Comparison of ENCODE assay signal across 8 cellular contexts in genomic region chr6:127266178-127266891, GRCh38. TPM values are rescaled to one million over a fixed set of nuclear protein-coding genes. Genes with fewer than 3 reads are reported as not detected.
A peak's percentile ranks its signal among the peaks of the same experiment; 100 is the strongest.
DNase-seq lines count a peak whose midpoint lies in the region; ATAC-seq and TF ChIP-seq lines count a peak whose summit lies in the region.

RNF146 (plus strand) TSS chr6:127266864; CDS start chr6:127280339, 13,475 bp downstream.

- peaks cover 3% of the 10 kb centered on the region; the same call in 1 of the 2 replicates for H3K27me3 Mint-ChIP-seq in HFFc6 (ENCODE audit: insufficient read depth)
- H3K27me3 Mint-ChIP-seq in activated naive CD8-positive, alpha-beta T cell: no peaks in the 10 kb centered on the region
- H3K27me3 Mint-ChIP-seq in osteocyte (ENCODE audit: unreplicated experiment): no peaks in the 10 kb centered on the region

- H3K4me1 Mint-ChIP-seq in HFFc6 (ENCODE audit: low read depth) (peaks cover 32% of the 10 kb centered on the region), osteocyte (ENCODE audit: unreplicated experiment) (peaks cover 40% of the 10 kb centered on the region)
- H3K4me1 Mint-ChIP-seq in activated naive CD8-positive, alpha-beta T cell (ENCODE audit: low read depth): peaks cover 42% of the 10 kb centered on the region

- DNase-seq in GM06990 (ENCODE audit: extremely low read depth, insufficient read length) (peak; percentile 90), HFFc6 (peak; percentile 69), MV-4-11 (lab: John Stamatoyannopoulos, UW) (peak; percentile 87), Right ventricle myocardium inferior (ENCODE audit: missing footprints) (peak; percentile 92), osteocyte (ENCODE audit: extremely low spot score, unreplicated experiment) (peak; percentile 93), thoracic aorta (ENCODE audit: low spot score) (peak; percentile 13)

- H3K27ac Mint-ChIP-seq in HFFc6: peak within 1 kb of the TSS; percentile 97
- H3K27ac Mint-ChIP-seq in activated naive CD8-positive, alpha-beta T cell: peak within 1 kb of the TSS; percentile 99
- peak within 1 kb of the TSS; percentile 99 for H3K27ac Mint-ChIP-seq in osteocyte (ENCODE audit: unreplicated experiment)

- TF ChIP-seq CTCF in GM06990 (IDR thresholded peaks at IDR 0.05; ENCODE audit: insufficient read depth, low read length, poor library complexity, severe bottlenecking): peak; percentile 82
- TF ChIP-seq CTCF in HFFc6 (IDR thresholded peaks at IDR 0.05): peak; percentile 81
- TF ChIP-seq CTCF in osteocyte (IDR thresholded peaks at IDR 0.05): peak; percentile 84
- TF ChIP-seq CTCF in thoracic aorta (IDR thresholded peaks at IDR 0.05): peak; percentile 69

- H3K4me3 ChIP-seq in GM06990 (replicated peaks; ENCODE audit: low read depth, low read length): peak within 1 kb of the TSS; percentile 94
- H3K4me3 ChIP-seq in thoracic aorta: peak within 1 kb of the TSS; percentile 86

- intact Hi-C loops in Right ventricle myocardium inferior (cut with DNase I): loop anchor here (5.0 kb wide), 1 partner anchor 79 kb away; no protein-coding TSS in a partner anchor

- H3K36me3 Mint-ChIP-seq in HFFc6 (ENCODE audit: low read depth) (peaks cover 16% of the 10 kb centered on the region), osteocyte (ENCODE audit: unreplicated experiment) (peaks cover 5% of the 10 kb centered on the region)
- peaks cover 3% of the 10 kb centered on the region for H3K36me3 Mint-ChIP-seq in activated naive CD8-positive, alpha-beta T cell

- ATAC-seq in SK-N-SH treated with all-trans-retinoic acid at 6 μM for 48 hours: peak; percentile 88
- peak; percentile 96 for ATAC-seq in Right ventricle myocardium inferior
- peak; percentile 91 for ATAC-seq in thoracic aorta (ENCODE audit: insufficient number of reproducible peaks, low FRiP score, low read depth)

- H3K4me3 Mint-ChIP-seq in HFFc6 (peak within 1 kb of the TSS; percentile 99), osteocyte (ENCODE audit: unreplicated experiment) (peak within 1 kb of the TSS; percentile 99)
- H3K4me3 Mint-ChIP-seq in activated naive CD8-positive, alpha-beta T cell: peak within 1 kb of the TSS; percentile 99

- H3K27me3 ChIP-seq in GM06990 (replicated peaks; ENCODE audit: control insufficient read depth, insufficient read depth, low read length) (no peaks in the 10 kb centered on the region), thoracic aorta (replicated peaks; ENCODE audit: insufficient read depth) (no peaks in the 10 kb centered on the region)

- H3K9me3 Mint-ChIP-seq in HFFc6 (no peaks in the 10 kb centered on the region), osteocyte (ENCODE audit: unreplicated experiment) (no peaks in the 10 kb centered on the region)
- H3K9me3 Mint-ChIP-seq in activated naive CD8-positive, alpha-beta T cell (ENCODE audit: low read depth): no peaks in the 10 kb centered on the region

- H3K9me3 ChIP-seq in thoracic aorta: no peaks in the 10 kb centered on the region

- no peaks in the 10 kb centered on the region for H3K36me3 ChIP-seq in GM06990 (ENCODE audit: control insufficient read depth, insufficient read depth, low read length)
- no peaks in the 10 kb centered on the region for H3K36me3 ChIP-seq in thoracic aorta

- H3K4me1 ChIP-seq in thoracic aorta (ENCODE audit: control insufficient read depth in 1 of 2, low read depth in 2 of 2): peaks cover 14 to 20% of the 10 kb centered on the region in 2 donors

- H3K27ac ChIP-seq in thoracic aorta: peak within 1 kb of the TSS; percentile 98 to 99

TF ChIP-seq in SK-N-SH treated with all-trans-retinoic acid at 6 μM for 48 hours, 23 proteins besides CTCF, POLR2A, EP300 and RAD21:
- TF ChIP-seq ISL1 (CRISPR knock-in tag; IDR thresholded peaks at IDR 0.05) (no peak), POU6F1 (CRISPR knock-in tag; IDR thresholded peaks at IDR 0.05; ENCODE audit: borderline replicate concordance, low read depth) (no peak), OSR1 (CRISPR knock-in tag; IDR thresholded peaks at IDR 0.05) (no peak), ARNTL (CRISPR knock-in tag; IDR thresholded peaks at IDR 0.05; ENCODE audit: borderline replicate concordance, low read depth) (no peak), PATZ1 (CRISPR knock-in tag; IDR thresholded peaks at IDR 0.05; ENCODE audit: borderline replicate concordance) (no peak), GLIS3 (CRISPR knock-in tag; IDR thresholded peaks at IDR 0.05) (no peak), BACH2 (CRISPR knock-in tag; IDR thresholded peaks at IDR 0.05; ENCODE audit: borderline replicate concordance) (no peak), ZNF565 (CRISPR knock-in tag; conservative IDR thresholded peaks at IDR 0.05; ENCODE audit: low read depth) (no peak), CSRNP3 (CRISPR knock-in tag; IDR thresholded peaks at IDR 0.05) (no peak), ESRRG (CRISPR knock-in tag; IDR thresholded peaks at IDR 0.05) (no peak), CREB5 (CRISPR knock-in tag; IDR thresholded peaks at IDR 0.05; ENCODE audit: low read depth) (no peak), ZFP30 (CRISPR knock-in tag; IDR thresholded peaks at IDR 0.05) (no peak), ZNF8 (CRISPR knock-in tag; IDR thresholded peaks at IDR 0.05) (no peak), CSDC2 (CRISPR knock-in tag; IDR thresholded peaks at IDR 0.05) (no peak), ZC3H10 (CRISPR knock-in tag; IDR thresholded peaks at IDR 0.05) (no peak), SNAI2 (CRISPR knock-in tag; IDR thresholded peaks at IDR 0.05) (no peak), TCF4 (CRISPR knock-in tag; IDR thresholded peaks at IDR 0.05; ENCODE audit: borderline replicate concordance) (no peak), ZNF70 (CRISPR knock-in tag; IDR thresholded peaks at IDR 0.05) (no peak)

RNA-seq across cellular contexts. Expression of gene RNF146, which starts in this region (rescaled TPM):
- total RNA-seq in HFFc6 (2021; fragmentation: NEBNext Ultra II Directional; extraction: Animal tissue kit (Norgen Biotek cat#: 25700)): 10 to 100 TPM; 22.6 to 26.4 (median 24.4) TPM
- total RNA-seq in Right ventricle myocardium inferior (41.0 TPM), osteocyte (53.9 and 58.4 TPM in 2 replicates), thoracic aorta (10 to 100 TPM; 37.6 to 79.6 TPM)

Comparison
In these comparisons a context has a peak if more than half of its experiments do, and no peak if none do; other contexts are left out.
1. Peak in every context shown above with its lines: DNase-seq, ATAC-seq, H3K4me3 ChIP-seq and H3K27ac ChIP-seq.
2. DNase-seq: peak in every context shown above with its lines; median percentile 93 in osteocyte; 92 in Right ventricle myocardium inferior; 90 in GM06990; 87 in MV-4-11; 69 in HFFc6; 13 in thoracic aorta.